ENCODE assay signal across 16 cellular contexts in genomic region chr10:85658518-85658917, GRCh38.
DNase-seq lines count a peak whose midpoint lies in the region; ATAC-seq and TF ChIP-seq lines count a peak whose summit lies in the region.
"Had no signal": no experiment of that assay in that cellular context is flagged by ENCODE, and none has a peak within 500 bp of the region (broad histone marks: within the 10 kb centered on the region; RNA-seq: fewer than 3 reads in every experiment).

No MANE protein-coding gene starts in this region.

- peak overlapping the region; percentile 51 for H3K4me2 ChIP-seq in Karpas-422 (ENCODE audit: low read depth, low read length, poor library complexity, severe bottlenecking)
- H3K4me2 ChIP-seq: BLaER1 treated with 17β-estradiol and CSF1 and Interleukin-3, amounts not matched to agents 10 nM and 100 nM had no signal

- intact Hi-C loops in left colon (cut with DNase I, micrococcal nuclease) = no loop called here

- H3K36me3 ChIP-seq in Karpas-422 (ENCODE audit: insufficient read depth, low read length) = no peaks in the 10 kb centered on the region
- H3K36me3 ChIP-seq in BE2C = no peaks in the 10 kb centered on the region
- H3K36me3 ChIP-seq: BLaER1 treated with 17β-estradiol and CSF1 and Interleukin-3, amounts not matched to agents 10 nM and 100 nM had no signal

- no peaks in the 10 kb centered on the region for H3K27me3 ChIP-seq in Karpas-422 (ENCODE audit: low read length)
- H3K27me3 ChIP-seq in BE2C = no peaks in the 10 kb centered on the region
- H3K27me3 ChIP-seq: BLaER1 treated with 17β-estradiol and CSF1 and Interleukin-3, amounts not matched to agents 10 nM and 100 nM had no signal

- H3K36me3 Mint-ChIP-seq in nephron (ENCODE audit: low read depth) = no peaks in the 10 kb centered on the region
- H3K36me3 Mint-ChIP-seq: CD8-positive, alpha-beta T cell had no signal

- no peak overlapping the region for H3K9ac ChIP-seq in Karpas-422 (ENCODE audit: low read length)
- H3K9ac ChIP-seq: BLaER1 treated with 17β-estradiol and CSF1 and Interleukin-3, amounts not matched to agents 10 nM and 100 nM had no signal

- no peak overlapping the region for H3K4me3 ChIP-seq in Karpas-422 (ENCODE audit: low read length)
- H3K4me3 ChIP-seq in BE2C (ENCODE audit: low read depth, low read length) = no peak overlapping the region
- H3K4me3 ChIP-seq: BLaER1 treated with 17β-estradiol and CSF1 and Interleukin-3, amounts not matched to agents 10 nM and 100 nM had no signal

- no peak for DNase-seq in Karpas-422
- no peak for DNase-seq in left colon
- no peak for DNase-seq in BE2C
- DNase-seq in central memory CD4-positive, alpha-beta T cell = no peak
- DNase-seq: 8988T; ACHN; Caco-2; Calu3; CD4-positive, alpha-beta T cell; CD8-positive, alpha-beta T cell; DMS79 treated with DMSO at 0.1 percent for 48 hours; GF-D8 had no signal

- H3K9me3 ChIP-seq in Karpas-422 (ENCODE audit: low read length) = no peaks in the 10 kb centered on the region
- no peaks in the 10 kb centered on the region for H3K9me3 ChIP-seq in BE2C
- H3K9me3 ChIP-seq: BLaER1 treated with 17β-estradiol and CSF1 and Interleukin-3, amounts not matched to agents 10 nM and 100 nM; Caco-2 had no signal

- no peak overlapping the region for H3K4me3 Mint-ChIP-seq in nephron
- H3K4me3 Mint-ChIP-seq: CD4-positive, alpha-beta T cell; CD8-positive, alpha-beta T cell had no signal

- H3K4me1 ChIP-seq in Karpas-422 (ENCODE audit: low read length) = peaks cover 20% of the 10 kb centered on the region
- no peaks in the 10 kb centered on the region for H3K4me1 ChIP-seq in BE2C
- H3K4me1 ChIP-seq: BLaER1 treated with 17β-estradiol and CSF1 and Interleukin-3, amounts not matched to agents 10 nM and 100 nM; Caco-2 had no signal

- no peak for TF ChIP-seq CTCF in nephron (IDR thresholded peaks at IDR 0.05; ENCODE audit: unreplicated experiment in 3 of 3)
- no peak for TF ChIP-seq CTCF in BE2C (IDR thresholded peaks at IDR 0.05; ENCODE audit: low read depth, low read length)

- H3K27ac Mint-ChIP-seq in nephron = peak overlapping the region in 2 of 3 experiments; percentile 9 to 51
- H3K27ac Mint-ChIP-seq: CD4-positive, alpha-beta T cell; CD8-positive, alpha-beta T cell had no signal

- peak overlapping the region; percentile 53; the same call in 1 of the 2 replicates for H3K27ac ChIP-seq in Karpas-422 (ENCODE audit: low read length)
- H3K27ac ChIP-seq: BLaER1 treated with 17β-estradiol and CSF1 and Interleukin-3, amounts not matched to agents 10 nM and 100 nM; C4-2B had no signal

- no peaks in the 10 kb centered on the region for H4K20me1 ChIP-seq in Karpas-422 (ENCODE audit: insufficient read depth, low read depth, low read length)
- H4K20me1 ChIP-seq: BLaER1 treated with 17β-estradiol and CSF1 and Interleukin-3, amounts not matched to agents 10 nM and 100 nM had no signal

- H3K79me2 ChIP-seq in Karpas-422 (ENCODE audit: low read length) = no peaks in the 10 kb centered on the region

- no peak overlapping the region for H2AFZ ChIP-seq in Karpas-422 (ENCODE audit: low read length)

- H3K9me3 Mint-ChIP-seq in nephron = no peaks in the 10 kb centered on the region
- H3K9me3 Mint-ChIP-seq: CD4-positive, alpha-beta T cell; CD8-positive, alpha-beta T cell had no signal

- H3K4me1 Mint-ChIP-seq in nephron = peaks cover 19% of the 10 kb centered on the region

- no peaks in the 10 kb centered on the region for H3K27me3 Mint-ChIP-seq in nephron (ENCODE audit: low read depth)
- H3K27me3 Mint-ChIP-seq: CD4-positive, alpha-beta T cell had no signal

- H3K9me2 ChIP-seq in Karpas-422 (replicated peaks; ENCODE audit: insufficient read depth, low read length) = no peaks in the 10 kb centered on the region

- ATAC-seq in left colon (peak; percentile 78), GM19324 (IDR thresholded peaks at IDR 0.05; ENCODE audit: low FRiP score, unreplicated experiment) (no peak)
- ATAC-seq: CD8-positive, alpha-beta T cell had no signal
